In genomic region chr1:24178404-24178803, GRCh38 we compare ENCODE assay signal across 31 cellular contexts. TPM values are rescaled to one million over a fixed set of nuclear protein-coding genes. Genes with fewer than 3 reads are reported as not detected.
"Had no signal": no experiment of that assay in that cellular context is flagged by ENCODE, and none has a peak within 500 bp of the region (broad histone marks: within the 10 kb centered on the region; RNA-seq: fewer than 3 reads in every experiment).

No MANE protein-coding gene starts in this region.

- H3K4me3 Mint-ChIP-seq: activated B cell treated with CpG ODN at 0.5 μM for 24 hours; activated CD8-positive, alpha-beta T cell treated with anti-CD3 and anti-CD28 coated beads for 36 hours; activated T-cell treated with anti-CD3 and anti-CD28 coated beads, Interleukin-2, amount 50 U/mL, for 4 hours; activated T-helper 17 cell treated with anti-CD3 and anti-CD28 coated beads, Interleukin-2, amount 50 U/mL, for 72 hours; dendritic cell treated with granulocyte-macrophage colony-stimulating factor and Interleukin-4, amounts not matched to agents 40 ng/mL and 50 ng/mL, for 4 days; nephron; stimulated activated effector memory CD8-positive, alpha-beta T cell treated with anti-CD3 and anti-CD28 coated beads, Interleukin-12 subunit alpha, Interleukin-12 subunit beta, amount 100 ng/mL, for 72 hours; stimulated activated naive CD8-positive, alpha-beta T cell treated with anti-CD3 and anti-CD28 coated beads, Interleukin-15, Interleukin-2, amounts not matched to agents 100 ng/mL and 50 ng/mL, for 24 hours; T-helper 2 cell treated with Interferon-gamma antibody and Interleukin-4, amounts not matched to agents 5 μg/mL and 100 μg/mL, for 36 hours had no signal

- H3K36me3 Mint-ChIP-seq: stimulated activated effector memory CD8-positive, alpha-beta T cell treated with anti-CD3 and anti-CD28 coated beads, Interleukin-12 subunit alpha, Interleukin-12 subunit beta, amount 100 ng/mL, for 72 hours had no signal

- ATAC-seq: activated CD8-positive, alpha-beta T cell treated with anti-CD3 and anti-CD28 coated beads for 36 hours; activated T-cell treated with anti-CD3 and anti-CD28 coated beads, Interleukin-2, amount 50 U/mL, for 4 hours; activated T-helper 17 cell treated with anti-CD3 and anti-CD28 coated beads, Interleukin-2, amount 50 U/mL, for 72 hours; gastrocnemius medialis; left ventricle myocardium superior; mucosa of descending colon; sciatic nerve; stimulated activated effector memory CD8-positive, alpha-beta T cell treated with anti-CD3 and anti-CD28 coated beads, Interleukin-12 subunit alpha, Interleukin-12 subunit beta, amount 100 ng/mL, for 72 hours had no signal

- H3K4me1 Mint-ChIP-seq: nephron; stimulated activated effector memory CD8-positive, alpha-beta T cell treated with anti-CD3 and anti-CD28 coated beads, Interleukin-12 subunit alpha, Interleukin-12 subunit beta, amount 100 ng/mL, for 72 hours had no signal

- H3K4me3 ChIP-seq: breast epithelium, esophagus squamous epithelium, gastrocnemius medialis, mucosa of descending colon, thoracic aorta, upper lobe of left lung, vagina had no signal

- H3K27me3 ChIP-seq: breast epithelium, esophagus squamous epithelium, gastrocnemius medialis, upper lobe of left lung, vagina had no signal

- H3K27me3 Mint-ChIP-seq: activated B cell treated with CpG ODN at 0.5 μM for 24 hours; activated CD8-positive, alpha-beta T cell treated with anti-CD3 and anti-CD28 coated beads for 36 hours; stimulated activated naive CD8-positive, alpha-beta T cell treated with anti-CD3 and anti-CD28 coated beads, Interleukin-15, Interleukin-2, amounts not matched to agents 100 ng/mL and 50 ng/mL, for 24 hours had no signal

- H3K9me3 ChIP-seq: breast epithelium, esophagus squamous epithelium, gastrocnemius medialis, mucosa of descending colon, neutrophil, thoracic aorta, upper lobe of left lung, vagina had no signal

- DNase-seq: activated B cell treated with CpG ODN at 0.5 μM for 24 hours; activated CD4-positive, alpha-beta T cell treated with anti-CD3 and anti-CD28 coated beads, Interleukin-2, amount 50 U/mL, for 1 hour; activated CD8-positive, alpha-beta T cell treated with anti-CD3 and anti-CD28 coated beads for 36 hours; activated gamma-delta T cell treated with Interleukin-2 at 50 U/mL for 16 hours; activated naive CD4-positive, alpha-beta T cell treated with anti-CD3 and anti-CD28 coated beads, Interleukin-2, amount 50 U/mL, for 16 hours; activated T-cell treated with anti-CD3 and anti-CD28 coated beads, Interleukin-2, amount 50 U/mL, for 4 hours; central memory CD4-positive, alpha-beta T cell; esophagus squamous epithelium; gastrocnemius medialis; glutamatergic neuron; islet precursor cell; left ventricle myocardium superior; mucosa of descending colon; stimulated activated CD4-positive, alpha-beta T cell treated with anti-CD3 and anti-CD28 coated beads, Interleukin-4, amount 100 ng/mL, for 24 hours; upper lobe of left lung had no signal

- H3K27ac ChIP-seq: breast epithelium, epithelial cell of prostate, esophagus squamous epithelium, gastrocnemius medialis, neutrophil, thoracic aorta, upper lobe of left lung, vagina had no signal

- H3K27ac Mint-ChIP-seq: activated B cell treated with CpG ODN at 0.5 μM for 24 hours; activated CD8-positive, alpha-beta T cell treated with anti-CD3 and anti-CD28 coated beads for 36 hours; activated T-helper 17 cell treated with anti-CD3 and anti-CD28 coated beads, Interleukin-2, amount 50 U/mL, for 72 hours; dendritic cell treated with granulocyte-macrophage colony-stimulating factor and Interleukin-4, amounts not matched to agents 40 ng/mL and 50 ng/mL, for 4 days; nephron; stimulated activated effector memory CD8-positive, alpha-beta T cell treated with anti-CD3 and anti-CD28 coated beads, Interleukin-12 subunit alpha, Interleukin-12 subunit beta, amount 100 ng/mL, for 72 hours; stimulated activated naive CD8-positive, alpha-beta T cell treated with anti-CD3 and anti-CD28 coated beads, Interleukin-15, Interleukin-2, amounts not matched to agents 100 ng/mL and 50 ng/mL, for 24 hours; T-helper 2 cell treated with Interferon-gamma antibody and Interleukin-4, amounts not matched to agents 5 μg/mL and 100 μg/mL, for 36 hours had no signal

- H3K4me1 ChIP-seq: breast epithelium, gastrocnemius medialis, vagina had no signal

- H3K36me3 ChIP-seq: breast epithelium, gastrocnemius medialis, neutrophil, thoracic aorta, upper lobe of left lung, vagina had no signal

- H3K9me3 Mint-ChIP-seq: activated CD8-positive, alpha-beta T cell treated with anti-CD3 and anti-CD28 coated beads for 36 hours; activated T-cell treated with anti-CD3 and anti-CD28 coated beads, Interleukin-2, amount 50 U/mL, for 4 hours; activated T-helper 17 cell treated with anti-CD3 and anti-CD28 coated beads, Interleukin-2, amount 50 U/mL, for 72 hours; stimulated activated effector memory CD8-positive, alpha-beta T cell treated with anti-CD3 and anti-CD28 coated beads, Interleukin-12 subunit alpha, Interleukin-12 subunit beta, amount 100 ng/mL, for 72 hours; stimulated activated naive CD8-positive, alpha-beta T cell treated with anti-CD3 and anti-CD28 coated beads, Interleukin-15, Interleukin-2, amounts not matched to agents 100 ng/mL and 50 ng/mL, for 24 hours; T-helper 2 cell treated with Interferon-gamma antibody and Interleukin-4, amounts not matched to agents 5 μg/mL and 100 μg/mL, for 36 hours had no signal

RNA-seq across cellular contexts. Expression of gene IL22RA1, which starts 35.5 kb away (rescaled TPM):
- total RNA-seq: activated CD8-positive, alpha-beta T cell treated with anti-CD3 and anti-CD28 coated beads for 36 hours; activated T-helper 17 cell treated with anti-CD3 and anti-CD28 coated beads, Interleukin-2, amount 50 U/mL, for 72 hours; lung microvascular endothelial cell; mesenteric fat pad; myocyte; osteocyte; sciatic nerve had no signal
